In genomic region chr19:50357178-50358100, GRCh38 we compare ENCODE assay signal across 8 cellular contexts. TPM values are rescaled to one million over a fixed set of nuclear protein-coding genes. Genes with fewer than 3 reads are reported as not detected.
DNase-seq lines count a peak whose midpoint lies in the region; ATAC-seq, FAIRE-seq and TF ChIP-seq lines count a peak whose summit lies in the region.

No MANE protein-coding gene starts in this region.

- FAIRE-seq in GM18507 (lab: Jason Lieb, UNC): peak; percentile 98

- no peak overlapping the region for H3K27ac ChIP-seq in HUES6 (ENCODE audit: low read depth, low read length)
- H3K27ac ChIP-seq in Panc1 (ENCODE audit: low read length): peak overlapping the region; percentile 44; the same call in 1 of the 2 replicates
- no peak overlapping the region for H3K27ac ChIP-seq in osteoblast (ENCODE audit: low read depth, low read length)
- H3K27ac ChIP-seq in temporal lobe (ENCODE audit: low read depth, low read length): peak overlapping the region; percentile 91

- peak overlapping the region; percentile 82 for H3K4me2 ChIP-seq in osteoblast (ENCODE audit: insufficient read depth, low read length)

- ATAC-seq in Panc1: peak; percentile 86
- ATAC-seq in activated T-helper 17 cell treated with anti-CD3 and anti-CD28 coated beads, Interleukin-2, amount 50 U/mL, for 72 hours (replicated peaks): peak; percentile 72

- POLR2A ChIA-PET in Panc1 (lab: Charles Lee): no interaction called here

- H3K4me1 Mint-ChIP-seq in activated T-helper 17 cell treated with anti-CD3 and anti-CD28 coated beads, Interleukin-2, amount 50 U/mL, for 72 hours: peaks cover 41% of the 10 kb centered on the region

- no peaks in the 10 kb centered on the region for H3K9me3 ChIP-seq in HUES6 (ENCODE audit: control insufficient read depth, insufficient read depth, low read depth, low read length)
- H3K9me3 ChIP-seq in Panc1 (ENCODE audit: control insufficient read depth, insufficient read depth, low read depth, low read length): no peaks in the 10 kb centered on the region
- no peaks in the 10 kb centered on the region for H3K9me3 ChIP-seq in osteoblast (ENCODE audit: low read depth, low read length)

- H3K79me2 ChIP-seq in osteoblast (ENCODE audit: insufficient read depth, low read length): no peaks in the 10 kb centered on the region

- no peaks in the 10 kb centered on the region for H3K27me3 Mint-ChIP-seq in activated T-helper 17 cell treated with anti-CD3 and anti-CD28 coated beads, Interleukin-2, amount 50 U/mL, for 72 hours

- H3K27me3 ChIP-seq in HUES6 (ENCODE audit: control insufficient read depth, insufficient read depth, low read length) (no peaks in the 10 kb centered on the region; the same call in 1 of the 2 replicates), Panc1 (ENCODE audit: control insufficient read depth, insufficient read depth, low read length) (no peaks in the 10 kb centered on the region), osteoblast (ENCODE audit: insufficient read depth, low read length) (no peaks in the 10 kb centered on the region)

- 0 out of 2 replicates have a peak, but pooled peaks cover 2% of the 10 kb centered on the region for H3K4me1 ChIP-seq in HUES6 (ENCODE audit: control insufficient read depth, insufficient read depth, low read length)
- H3K4me1 ChIP-seq in Panc1 (ENCODE audit: control insufficient read depth, insufficient read depth, low read length): no peaks in the 10 kb centered on the region
- H3K4me1 ChIP-seq in osteoblast (ENCODE audit: insufficient read depth, low read length): no peaks in the 10 kb centered on the region

- H3K9me3 Mint-ChIP-seq in activated T-helper 17 cell treated with anti-CD3 and anti-CD28 coated beads, Interleukin-2, amount 50 U/mL, for 72 hours: no peaks in the 10 kb centered on the region

- intact Hi-C loops in Panc1 (cut with micrococcal nuclease; ENCODE audit: unreplicated experiment): no loop called here

- H3K27ac Mint-ChIP-seq in activated T-helper 17 cell treated with anti-CD3 and anti-CD28 coated beads, Interleukin-2, amount 50 U/mL, for 72 hours: peak overlapping the region; percentile 67

- peak overlapping the region; percentile 98 for H2AFZ ChIP-seq in osteoblast (ENCODE audit: low read length)

- CTCF ChIA-PET in Panc1 (lab: Charles Lee): interaction anchor here (0.6 to 1.2 kb wide), 5 partner anchors 12 to 177 kb away, joined by 3 to 7 read pairs (median 4); partner anchors contain the start of gene POLD1

- peak overlapping the region; percentile 72 for H3K4me3 Mint-ChIP-seq in activated T-helper 17 cell treated with anti-CD3 and anti-CD28 coated beads, Interleukin-2, amount 50 U/mL, for 72 hours

- H3K36me3 Mint-ChIP-seq in activated T-helper 17 cell treated with anti-CD3 and anti-CD28 coated beads, Interleukin-2, amount 50 U/mL, for 72 hours (ENCODE audit: low read depth): peaks cover 45% of the 10 kb centered on the region

- H3K9ac ChIP-seq in HUES6 (ENCODE audit: low read length): no peak overlapping the region

- no peaks in the 10 kb centered on the region for H3K36me3 ChIP-seq in HUES6 (ENCODE audit: control insufficient read depth, insufficient read depth, low read length)
- no peaks in the 10 kb centered on the region for H3K36me3 ChIP-seq in Panc1 (ENCODE audit: control insufficient read depth, insufficient read depth, low read length)
- H3K36me3 ChIP-seq in osteoblast (ENCODE audit: insufficient read depth, low read length): no peaks in the 10 kb centered on the region

- in situ Hi-C loops in ACHN (cut with HindIII; ENCODE audit: low pct_ligation_motif_present, low pct_unique_long_range_greater_than_20kb, low sequenced_read_pairs) (no loop called here), Panc1 (cut with HindIII; ENCODE audit: low pct_unique_long_range_greater_than_20kb, low sequenced_read_pairs) (no loop called here)

- DNase-seq in ACHN (peak; percentile 56), GM18507 (ENCODE audit: extremely low spot score, insufficient read length, low read depth) (no peak), Panc1 (ENCODE audit: low read depth, low spot score) (no peak), fibroblast of the aortic adventitia (ENCODE audit: low read depth) (peak; percentile 67), osteoblast (ENCODE audit: insufficient read length, low spot score, missing footprints) (peak; percentile 77)

- no peaks in the 10 kb centered on the region for H4K20me1 ChIP-seq in osteoblast (ENCODE audit: insufficient read depth, low read length)

- H3K4me3 ChIP-seq in HUES6 (ENCODE audit: low read depth, low read length) (peak overlapping the region; percentile 24; the same call in 1 of the 2 replicates), Panc1 (ENCODE audit: low read depth in 2 of 2, low read length in 2 of 2) (peak overlapping the region; percentile 52 to 78), fibroblast of the aortic adventitia (ENCODE audit: low read depth, low read length) (peak overlapping the region; percentile 56), osteoblast (ENCODE audit: insufficient read depth, low read length) (peak overlapping the region; percentile 67)

- TF ChIP-seq CTCF in Panc1 (IDR thresholded peaks at IDR 0.05): peak; percentile 85
- peak; percentile 81 for TF ChIP-seq CTCF in fibroblast of the aortic adventitia (IDR thresholded peaks at IDR 0.05; ENCODE audit: insufficient read depth, low read length)
- peak; percentile 82 for TF ChIP-seq CTCF in osteoblast (IDR thresholded peaks at IDR 0.05; ENCODE audit: extremely low read depth, low read depth, low read length)

- BruUV-seq in Panc1 (replicated peaks; lab: Mats Ljungman, UMichigan): no TSS peak

RNA-seq across cellular contexts. Expression of gene NAPSA, which starts 8.0 kb away (rescaled TPM):
- total RNA-seq in Panc1 (2021; ENCODE audit: unreplicated experiment) (2.5 TPM), fibroblast of the aortic adventitia (ENCODE audit: low replicate concordance) (not detected in 2 replicates), osteoblast (under 0.01 and 0.29 TPM in 2 replicates), temporal lobe (0.25 TPM)
- polyA plus RNA-seq in Panc1 (2012; ENCODE audit: insufficient read length): 0.99 TPM
- 10 to 100 TPM; 54.6 to 86.0 TPM for total RNA-seq in activated T-helper 17 cell treated with anti-CD3 and anti-CD28 coated beads, Interleukin-2, amount 50 U/mL, for 72 hours

RNA-seq across cellular contexts. Expression of gene NR1H2, which starts 18.8 kb away (rescaled TPM):
- total RNA-seq in Panc1 (2021; ENCODE audit: unreplicated experiment): 55.8 TPM
- polyA plus RNA-seq in Panc1 (2012; ENCODE audit: insufficient read length): 81.9 TPM
- total RNA-seq in activated T-helper 17 cell treated with anti-CD3 and anti-CD28 coated beads, Interleukin-2, amount 50 U/mL, for 72 hours: 10 to 100 TPM; 58.3 to 81.3 TPM
- total RNA-seq in fibroblast of the aortic adventitia (ENCODE audit: low replicate concordance): 47.7 and 59.7 TPM in 2 replicates
- total RNA-seq in osteoblast: 91.1 and 113 TPM in 2 replicates
- 14.0 TPM for total RNA-seq in temporal lobe

RNA-seq across cellular contexts. Expression of gene POLD1, which starts 26.7 kb away (rescaled TPM):
- total RNA-seq in Panc1 (2021; ENCODE audit: unreplicated experiment) (71.7 TPM), fibroblast of the aortic adventitia (ENCODE audit: low replicate concordance) (8.8 and 29.3 TPM in 2 replicates), osteoblast (14.7 and 15.6 TPM in 2 replicates), temporal lobe (11.3 TPM)
- polyA plus RNA-seq in Panc1 (2012; ENCODE audit: insufficient read length): 54.9 TPM
- total RNA-seq in activated T-helper 17 cell treated with anti-CD3 and anti-CD28 coated beads, Interleukin-2, amount 50 U/mL, for 72 hours: 100 to 1,000 TPM; 146 to 202 TPM

RNA-seq across cellular contexts. Expression of gene KCNC3, which starts 28.3 kb away (rescaled TPM):
- total RNA-seq in Panc1 (2021; ENCODE audit: unreplicated experiment) (10.8 TPM), fibroblast of the aortic adventitia (ENCODE audit: low replicate concordance) (not detected in 2 replicates), osteoblast (under 0.01 TPM in 1 of 2 replicates, not detected in the other), temporal lobe (2.2 TPM)
- 13.8 TPM for polyA plus RNA-seq in Panc1 (2012; ENCODE audit: insufficient read length)
- total RNA-seq in activated T-helper 17 cell treated with anti-CD3 and anti-CD28 coated beads, Interleukin-2, amount 50 U/mL, for 72 hours: 10 to 100 TPM; 12.8 to 18.8 TPM

Comparison
In these comparisons a context has a peak if more than half of its experiments do, and no peak if none do; other contexts are left out.
1. DNase-seq: peak in ACHN (single experiment), fibroblast of the aortic adventitia (single experiment) and osteoblast (single experiment); none in GM18507 (single experiment) and Panc1 (single experiment).
2. H3K27ac ChIP-seq: peak in Panc1 (single experiment) and temporal lobe (single experiment); none in HUES6 (single experiment) and osteoblast (single experiment).
3. RNA of gene NAPSA, which starts 8.0 kb away (total RNA-seq): 54.6 to 86.0 TPM in activated T-helper 17 cell treated with anti-CD3 and anti-CD28 coated beads, Interleukin-2, amount 50 U/mL, for 72 hours; 2.5 TPM in Panc1 (single experiment), 0.25 TPM in temporal lobe (single experiment), not detected in fibroblast of the aortic adventitia and under 0.01 to 0.29 TPM in osteoblast; every median in the first group is over 10 times any median in the second.
4. Peak in every context shown above with its lines, with median percentiles within 50 percentile points of each other: H3K4me3 ChIP-seq and CTCF ChIP-seq.